In genomic region chr6:144729502-144729901, GRCh38 we compare ENCODE assay signal across 12 cellular contexts.
DNase-seq lines count a peak whose midpoint lies in the region; ATAC-seq lines count a peak whose summit lies in the region.
"Had no signal": no experiment of that assay in that cellular context is flagged by ENCODE, and none has a peak within 500 bp of the region (broad histone marks: within the 10 kb centered on the region; RNA-seq: fewer than 3 reads in every experiment).

No MANE protein-coding gene starts in this region.

- ATAC-seq in GM18517 (IDR thresholded peaks at IDR 0.05; ENCODE audit: unreplicated experiment) (peak; percentile 92), GM19467 (IDR thresholded peaks at IDR 0.05; ENCODE audit: unreplicated experiment) (peak; percentile 57), HG03045 (IDR thresholded peaks at IDR 0.05; ENCODE audit: unreplicated experiment) (peak; percentile 52)
- ATAC-seq in naive thymus-derived CD4-positive, alpha-beta T cell, result no peak

- H3K9me3 Mint-ChIP-seq in activated naive CD8-positive, alpha-beta T cell treated with anti-CD3 and anti-CD28 coated beads for 36 hours, result no peaks in the 10 kb centered on the region
- peaks cover 0 to 1% (median 0%) of the 10 kb centered on the region in 11 donors for H3K9me3 Mint-ChIP-seq in naive thymus-derived CD4-positive, alpha-beta T cell
- H3K9me3 Mint-ChIP-seq: nephron had no signal

- H3K4me3 Mint-ChIP-seq in activated naive CD8-positive, alpha-beta T cell treated with anti-CD3 and anti-CD28 coated beads for 36 hours, result no peak overlapping the region
- H3K4me3 Mint-ChIP-seq in naive thymus-derived CD4-positive, alpha-beta T cell, result peak overlapping the region in 1 of 10 donors; percentile 11
- H3K4me3 Mint-ChIP-seq: nephron had no signal

- CTCF ChIA-PET in naive thymus-derived CD4-positive, alpha-beta T cell (lab: Charles Lee), result no interaction called here

- no peak overlapping the region for H3K27ac ChIP-seq in naive thymus-derived CD4-positive, alpha-beta T cell (ENCODE audit: low read depth, low read length)

- peaks cover 19% of the 10 kb centered on the region for H3K36me3 Mint-ChIP-seq in activated naive CD8-positive, alpha-beta T cell treated with anti-CD3 and anti-CD28 coated beads for 36 hours
- peaks cover 5 to 63% (median 45%) of the 10 kb centered on the region in 5 donors for H3K36me3 Mint-ChIP-seq in naive thymus-derived CD4-positive, alpha-beta T cell

- peak overlapping the region; percentile 48 for H3K27ac Mint-ChIP-seq in activated naive CD8-positive, alpha-beta T cell treated with anti-CD3 and anti-CD28 coated beads for 36 hours
- H3K27ac Mint-ChIP-seq in naive thymus-derived CD4-positive, alpha-beta T cell, result no peak overlapping the region

- no peaks in the 10 kb centered on the region for H3K27me3 Mint-ChIP-seq in activated naive CD8-positive, alpha-beta T cell treated with anti-CD3 and anti-CD28 coated beads for 36 hours
- no peaks in the 10 kb centered on the region for H3K27me3 Mint-ChIP-seq in naive thymus-derived CD4-positive, alpha-beta T cell

- H3K9me3 ChIP-seq in naive thymus-derived CD4-positive, alpha-beta T cell (ENCODE audit: control insufficient read depth in 2 of 3, low read length in 3 of 3), result no peaks in the 10 kb centered on the region

- no peak overlapping the region for H3K4me3 ChIP-seq in naive thymus-derived CD4-positive, alpha-beta T cell (ENCODE audit: low read length)

- POLR2A ChIA-PET in naive thymus-derived CD4-positive, alpha-beta T cell (lab: Charles Lee), result interaction anchor here (0.6 kb wide), 1 partner anchor 38 kb away, joined by 3 read pairs; no protein-coding TSS in a partner anchor

- peaks cover 0 to 4% of the 10 kb centered on the region in 2 donors for H3K4me1 ChIP-seq in naive thymus-derived CD4-positive, alpha-beta T cell (ENCODE audit: control insufficient read depth in 2 of 2, insufficient read depth in 2 of 2, low read length in 2 of 2)

- intact Hi-C loops in naive thymus-derived CD4-positive, alpha-beta T cell (cut with micrococcal nuclease), result loop anchor here in 1 of 2 donors (5.0 to 10.0 kb wide), 2 partner anchors 52 to 145 kb away; no protein-coding TSS in a partner anchor

- DNase-seq in activated naive CD8-positive, alpha-beta T cell treated with anti-CD3 and anti-CD28 coated beads for 36 hours, result no peak
- DNase-seq in naive thymus-derived CD4-positive, alpha-beta T cell, result no peak
- DNase-seq in cortex of kidney (lab: John Stamatoyannopoulos, UW) (no peak), SKM-1 treated with dmso at 0.1 percent for 144 hours (lab: John Stamatoyannopoulos, UW; ENCODE audit: unreplicated experiment) (no peak)
- DNase-seq in stimulated activated CD8-positive, alpha-beta memory T cell treated with anti-CD3 and anti-CD28 coated beads, Interleukin-4, amount 100 ng/mL, for 48 hours, result no peak
- DNase-seq: anterior cingulate cortex, MM.1S, NCI-H510A treated with DMSO at 0.1 percent for 48 hours had no signal

- H3K36me3 ChIP-seq in naive thymus-derived CD4-positive, alpha-beta T cell (ENCODE audit: control insufficient read depth in 2 of 3, insufficient read depth in 3 of 3, low read length in 3 of 3), result peaks cover 0 to 18% (median 8%) of the 10 kb centered on the region in 3 experiments

- peaks cover 37% of the 10 kb centered on the region for H3K4me1 Mint-ChIP-seq in activated naive CD8-positive, alpha-beta T cell treated with anti-CD3 and anti-CD28 coated beads for 36 hours
- peaks cover 14 to 40% (median 27%) of the 10 kb centered on the region in 7 donors for H3K4me1 Mint-ChIP-seq in naive thymus-derived CD4-positive, alpha-beta T cell

- no peaks in the 10 kb centered on the region for H3K27me3 ChIP-seq in naive thymus-derived CD4-positive, alpha-beta T cell (ENCODE audit: control insufficient read depth in 2 of 2, insufficient read depth in 2 of 2, low read length in 2 of 2)
